In the genomic region with DNA sequence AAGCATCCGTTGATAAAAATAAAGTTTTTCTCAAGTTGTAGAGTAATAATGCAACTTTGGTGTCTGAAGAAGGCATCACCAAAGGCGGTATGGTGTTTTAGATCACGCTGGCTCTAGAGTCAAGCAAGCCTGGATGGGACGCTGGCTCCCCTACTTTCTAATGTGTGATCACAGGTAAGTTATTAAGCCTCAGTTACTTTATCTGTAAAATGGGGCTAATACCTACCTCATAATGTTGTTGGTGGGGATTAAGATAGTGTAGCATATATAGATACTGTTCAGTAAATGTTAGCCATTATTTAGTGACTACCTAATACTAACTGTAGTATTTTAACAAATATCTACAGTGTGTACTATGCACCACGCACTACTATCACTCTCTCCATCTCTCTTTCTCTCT, we compare ENCODE assay signal across 19 cellular contexts. TPM values are rescaled to one million over a fixed set of nuclear protein-coding genes. Genes with fewer than 3 reads are reported as not detected.
A peak's percentile ranks its signal among the peaks of the same experiment; 100 is the strongest.
DNase-seq lines count a peak whose midpoint lies in the region; ATAC-seq and TF ChIP-seq lines count a peak whose summit lies in the region.
"Had no signal": no experiment of that assay in that cellular context is flagged by ENCODE, and none has a peak within 500 bp of the region (broad histone marks: within the 10 kb centered on the region; RNA-seq: fewer than 3 reads in every experiment).

No MANE protein-coding gene starts in this region.

- intact Hi-C loops in CD4-positive, alpha-beta T cell (cut with DNase I, micrococcal nuclease) = loop anchor here (1.0 to 5.0 kb wide), 2 partner anchors 13 to 44 kb away; partner anchors contain the start of gene SLC38A1 (in 1 of the 2)
- intact Hi-C loops in activated T-helper 1 cell treated with anti-CD3 and anti-CD28 coated beads, Interleukin-12 subunit alpha, Interleukin-12 subunit beta, Interleukin-2, Interleukin-4 antibody, amounts not matched to agents 30 ng/mL and 10 ng/mL and 1 ng/mL, durations not matched to agents 14 hours and 24 hours and 36 hours (cut with micrococcal nuclease) = loop anchor here (2.0 kb wide), 2 partner anchors 14 kb away; no protein-coding TSS in a partner anchor

- H3K4me3 ChIP-seq in CD8-positive, alpha-beta memory T cell (ENCODE audit: low read length) = no peak overlapping the region
- H3K4me3 ChIP-seq: adrenal gland; BLaER1 treated with 17β-estradiol and CSF1 and Interleukin-3, amounts not matched to agents 10 nM and 100 nM; heart left ventricle; lower lobe of right lung; prostate gland had no signal

- TF ChIP-seq CTCF in CD4-positive, alpha-beta T cell (IDR thresholded peaks at IDR 0.05) = no peak

- peaks cover 99% of the 10 kb centered on the region for H3K36me3 Mint-ChIP-seq in CD4-positive, alpha-beta T cell (ENCODE audit: low read depth)
- H3K36me3 Mint-ChIP-seq in CD8-positive, alpha-beta memory T cell = peaks cover 12 to 95% (median 33%) of the 10 kb centered on the region in 3 donors
- H3K36me3 Mint-ChIP-seq in activated T-helper 1 cell treated with anti-CD3 and anti-CD28 coated beads, Interleukin-12 subunit alpha, Interleukin-12 subunit beta, Interleukin-2, Interleukin-4 antibody, amounts not matched to agents 30 ng/mL and 10 ng/mL and 1 ng/mL, durations not matched to agents 14 hours and 24 hours and 36 hours (ENCODE audit: low read depth) = peaks cover 74% of the 10 kb centered on the region
- peaks cover 38 to 49% of the 10 kb centered on the region in 2 donors for H3K36me3 Mint-ChIP-seq in naive B cell

- no peak for DNase-seq in CD4-positive, alpha-beta T cell
- DNase-seq in CD8-positive, alpha-beta memory T cell = no peak
- no peak for DNase-seq in activated T-helper 1 cell treated with anti-CD3 and anti-CD28 coated beads, Interleukin-12 subunit alpha, Interleukin-12 subunit beta, Interleukin-2, Interleukin-4 antibody, amounts not matched to agents 30 ng/mL and 10 ng/mL and 1 ng/mL, durations not matched to agents 14 hours and 24 hours and 36 hours (ENCODE audit: low spot score)
- DNase-seq in naive B cell (no peak), NOMO-1 treated with dmso at 0.1 percent for 144 hours (lab: John Stamatoyannopoulos, UW; ENCODE audit: unreplicated experiment) (no peak), cerebellar cortex (ENCODE audit: low spot score) (no peak), medulla oblongata (ENCODE audit: extremely low spot score) (no peak)
- DNase-seq: adrenal gland, DMS153, GOT3, heart left ventricle, KG1, lower lobe of right lung, NCI-H1105, NCI-H2171 treated with DMSO at 0.1 percent for 48 hours, NCI-H82 had no signal

- POLR2A ChIA-PET in CD4-positive, alpha-beta T cell (lab: Charles Lee) = interaction anchor here (1.0 to 12.7 kb wide), 6 partner anchors 8 to 46 kb away, joined by 3 to 176 read pairs (median 10); partner anchors contain the start of gene SLC38A1
- POLR2A ChIA-PET in CD8-positive, alpha-beta memory T cell (lab: Charles Lee) = no interaction called here

- no peaks in the 10 kb centered on the region for H3K9me3 Mint-ChIP-seq in CD4-positive, alpha-beta T cell
- no peaks in the 10 kb centered on the region for H3K9me3 Mint-ChIP-seq in CD8-positive, alpha-beta memory T cell
- H3K9me3 Mint-ChIP-seq in activated T-helper 1 cell treated with anti-CD3 and anti-CD28 coated beads, Interleukin-12 subunit alpha, Interleukin-12 subunit beta, Interleukin-2, Interleukin-4 antibody, amounts not matched to agents 30 ng/mL and 10 ng/mL and 1 ng/mL, durations not matched to agents 14 hours and 24 hours and 36 hours = no peaks in the 10 kb centered on the region
- H3K9me3 Mint-ChIP-seq in naive B cell = peaks cover 0 to 2% (median 0%) of the 10 kb centered on the region in 7 donors
- H3K9me3 Mint-ChIP-seq: type B pancreatic cell had no signal

- peaks cover 96% of the 10 kb centered on the region for H3K4me1 Mint-ChIP-seq in CD4-positive, alpha-beta T cell (ENCODE audit: low read depth)
- peaks cover 90 to 100% (median 97%) of the 10 kb centered on the region in 3 donors for H3K4me1 Mint-ChIP-seq in CD8-positive, alpha-beta memory T cell
- peaks cover 81% of the 10 kb centered on the region for H3K4me1 Mint-ChIP-seq in activated T-helper 1 cell treated with anti-CD3 and anti-CD28 coated beads, Interleukin-12 subunit alpha, Interleukin-12 subunit beta, Interleukin-2, Interleukin-4 antibody, amounts not matched to agents 30 ng/mL and 10 ng/mL and 1 ng/mL, durations not matched to agents 14 hours and 24 hours and 36 hours (ENCODE audit: low read depth)
- H3K4me1 Mint-ChIP-seq in naive B cell = peaks cover 71 to 98% (median 89%) of the 10 kb centered on the region in 3 donors

- no peaks in the 10 kb centered on the region for H3K27me3 ChIP-seq in CD4-positive, alpha-beta T cell (ENCODE audit: control insufficient read depth, insufficient read depth, low read length)
- no peaks in the 10 kb centered on the region for H3K27me3 ChIP-seq in CD8-positive, alpha-beta memory T cell (ENCODE audit: insufficient read depth, low read length, poor library complexity, severe bottlenecking)
- H3K27me3 ChIP-seq: adrenal gland, heart left ventricle had no signal

- peak overlapping the region; percentile 30 for H3K27ac ChIP-seq in CD4-positive, alpha-beta T cell (ENCODE audit: low read depth, low read length)
- no peak overlapping the region for H3K27ac ChIP-seq in CD8-positive, alpha-beta memory T cell (ENCODE audit: low read depth, low read length)
- H3K27ac ChIP-seq: adrenal gland; BLaER1 treated with 17β-estradiol and CSF1 and Interleukin-3, amounts not matched to agents 10 nM and 100 nM; lower lobe of right lung; prostate gland had no signal

- peaks cover 10% of the 10 kb centered on the region for H3K36me3 ChIP-seq in CD8-positive, alpha-beta memory T cell (ENCODE audit: insufficient read depth, low read length)
- H3K36me3 ChIP-seq: adrenal gland, lower lobe of right lung, prostate gland had no signal

- no peaks in the 10 kb centered on the region for H3K9me3 ChIP-seq in CD4-positive, alpha-beta T cell (ENCODE audit: control insufficient read depth, low read length)
- no peaks in the 10 kb centered on the region for H3K9me3 ChIP-seq in CD8-positive, alpha-beta memory T cell (ENCODE audit: low read length)
- H3K9me3 ChIP-seq: adrenal gland, heart left ventricle, lower lobe of right lung, prostate gland had no signal

- no peak for ATAC-seq in CD4-positive, alpha-beta T cell (ENCODE audit: poor library complexity)
- ATAC-seq in naive B cell (ENCODE audit: low read depth in 2 of 2) = no peak
- ATAC-seq: heart left ventricle, lower lobe of right lung had no signal

- H3K27me3 Mint-ChIP-seq in CD4-positive, alpha-beta T cell = no peaks in the 10 kb centered on the region
- no peaks in the 10 kb centered on the region for H3K27me3 Mint-ChIP-seq in CD8-positive, alpha-beta memory T cell
- no peaks in the 10 kb centered on the region for H3K27me3 Mint-ChIP-seq in activated T-helper 1 cell treated with anti-CD3 and anti-CD28 coated beads, Interleukin-12 subunit alpha, Interleukin-12 subunit beta, Interleukin-2, Interleukin-4 antibody, amounts not matched to agents 30 ng/mL and 10 ng/mL and 1 ng/mL, durations not matched to agents 14 hours and 24 hours and 36 hours (ENCODE audit: insufficient read depth)
- H3K27me3 Mint-ChIP-seq in naive B cell = no peaks in the 10 kb centered on the region
- H3K27me3 Mint-ChIP-seq: type B pancreatic cell had no signal

- CTCF ChIA-PET in CD4-positive, alpha-beta T cell (lab: Charles Lee) = no interaction called here
- CTCF ChIA-PET in CD8-positive, alpha-beta memory T cell (lab: Charles Lee) = interaction anchor here (1.2 to 2.2 kb wide), 2 partner anchors 21 to 46 kb away, joined by 3 to 7 read pairs; partner anchors contain the start of gene SLC38A1

- peak overlapping the region; percentile 96 for H3K27ac Mint-ChIP-seq in CD4-positive, alpha-beta T cell
- peak overlapping the region; percentile 87 to 100 (median 98) for H3K27ac Mint-ChIP-seq in CD8-positive, alpha-beta memory T cell
- peak overlapping the region; percentile 65 for H3K27ac Mint-ChIP-seq in activated T-helper 1 cell treated with anti-CD3 and anti-CD28 coated beads, Interleukin-12 subunit alpha, Interleukin-12 subunit beta, Interleukin-2, Interleukin-4 antibody, amounts not matched to agents 30 ng/mL and 10 ng/mL and 1 ng/mL, durations not matched to agents 14 hours and 24 hours and 36 hours
- H3K27ac Mint-ChIP-seq in naive B cell = peak overlapping the region in 5 of 6 donors; percentile 40 to 97 (median 89)

- H3K4me1 ChIP-seq in CD8-positive, alpha-beta memory T cell (ENCODE audit: insufficient read depth, low read length) = peaks cover 76% of the 10 kb centered on the region
- H3K4me1 ChIP-seq: prostate gland had no signal

- peak overlapping the region; percentile 62 for H3K4me3 Mint-ChIP-seq in CD4-positive, alpha-beta T cell
- peak overlapping the region; percentile 6 to 70 (median 62) for H3K4me3 Mint-ChIP-seq in CD8-positive, alpha-beta memory T cell
- H3K4me3 Mint-ChIP-seq in activated T-helper 1 cell treated with anti-CD3 and anti-CD28 coated beads, Interleukin-12 subunit alpha, Interleukin-12 subunit beta, Interleukin-2, Interleukin-4 antibody, amounts not matched to agents 30 ng/mL and 10 ng/mL and 1 ng/mL, durations not matched to agents 14 hours and 24 hours and 36 hours = peak overlapping the region; percentile 1
- H3K4me3 Mint-ChIP-seq in naive B cell = peak overlapping the region in 3 of 8 donors; percentile 4 to 36 (median 8)
- H3K4me3 Mint-ChIP-seq: type B pancreatic cell had no signal

RNA-seq across cellular contexts. Expression of gene SLC38A1, which starts 45.8 kb away (rescaled TPM):
- 100 to 1,000 TPM; 327 to 346 TPM for total RNA-seq in CD4-positive, alpha-beta T cell
- 100 to 1,000 TPM; 233 to 242 TPM for total RNA-seq in CD8-positive, alpha-beta memory T cell
- 252 TPM for polyA plus RNA-seq in CD8-positive, alpha-beta memory T cell
- 172 and 182 TPM in 2 replicates for total RNA-seq in activated T-helper 1 cell treated with anti-CD3 and anti-CD28 coated beads, Interleukin-12 subunit alpha, Interleukin-12 subunit beta, Interleukin-2, Interleukin-4 antibody, amounts not matched to agents 30 ng/mL and 10 ng/mL and 1 ng/mL, durations not matched to agents 14 hours and 24 hours and 36 hours
- 100 to 1,000 TPM; 282 to 432 (median 343) TPM for polyA plus RNA-seq in naive B cell (ENCODE audit: low read depth in 6 of 6)
